ENCODE assay signal across 7 cellular contexts in the genomic region with DNA sequence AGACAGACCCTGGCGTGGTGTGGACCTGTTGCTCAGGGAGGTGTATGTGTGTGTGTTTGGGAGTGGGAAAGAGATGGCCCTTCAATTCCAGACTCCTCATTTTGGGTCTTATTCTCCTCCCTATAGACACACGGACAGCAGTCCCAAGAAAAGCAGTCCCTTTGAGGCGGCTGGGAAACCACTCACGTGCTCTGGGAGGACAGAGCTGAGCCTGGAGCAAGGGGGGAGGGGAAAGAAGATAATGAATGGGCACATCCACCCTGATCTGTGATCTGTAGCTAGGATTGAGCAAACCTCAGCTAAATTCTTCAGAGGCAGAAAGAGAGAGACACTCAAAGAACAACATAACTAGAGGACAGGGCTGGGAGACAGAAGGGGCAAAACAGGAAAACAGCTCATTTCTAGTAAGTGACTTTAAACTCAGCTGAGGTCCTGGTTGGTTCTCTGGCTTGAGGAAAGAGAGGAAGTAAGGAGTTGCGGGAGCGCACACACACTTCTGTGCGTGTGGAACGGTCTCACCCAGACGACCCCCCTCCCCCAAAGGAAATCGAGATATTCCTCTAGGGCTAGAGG. TPM values are rescaled to one million over a fixed set of nuclear protein-coding genes. Genes with fewer than 3 reads are reported as not detected.
DNase-seq lines count a peak whose midpoint lies in the region; ATAC-seq, FAIRE-seq and TF ChIP-seq lines count a peak whose summit lies in the region.

No MANE protein-coding gene starts in this region.

- H2BK12ac ChIP-seq in H9 (ENCODE audit: insufficient read length, low read depth, low read length), result no peak overlapping the region

- DNase-seq in H9 (no peak), RKO (ENCODE audit: low spot score) (peak; percentile 48), endothelial cell of umbilical vein (ENCODE audit: low read depth, low spot score) (peak; percentile 73), neural progenitor cell (ENCODE audit: low spot score) (peak; percentile 41)
- no peak for DNase-seq in activated effector memory CD4-positive, alpha-beta T cell treated with Interleukin-2 at 50 U/mL for 16 hours
- DNase-seq in stimulated activated CD4-positive, alpha-beta T cell treated with anti-CD3 and anti-CD28 coated beads, Interleukin-4, amount 100 ng/mL, for 24 hours, result no peak

- POLR2A ChIA-PET in endothelial cell of umbilical vein (lab: Charles Lee), result interaction anchor here (0.8 kb wide), 1 partner anchor 27 kb away, joined by 4 read pairs; the partner anchor contains the start of gene KCNH4

- H3K9ac ChIP-seq in H9 (ENCODE audit: extremely low read depth, insufficient read length, low read length) (peak overlapping the region; percentile 83), endothelial cell of umbilical vein (replicated peaks; ENCODE audit: extremely low read depth, insufficient read depth, low read length) (peak overlapping the region; percentile 93), neural progenitor cell (peak overlapping the region; percentile 93)

- H2BK15ac ChIP-seq in H9 (ENCODE audit: low read depth, low read length), result no peak overlapping the region

- H4K91ac ChIP-seq in H9 (ENCODE audit: insufficient read length, low read depth, low read length), result no peak overlapping the region

- no peak for TF ChIP-seq POLR2A in endothelial cell of umbilical vein (IDR thresholded peaks at IDR 0.05; ENCODE audit: low read depth, low read length)

- no peak overlapping the region for H3K4ac ChIP-seq in H9 (ENCODE audit: low read depth, low read length)

- no peak overlapping the region for H3T11ph ChIP-seq in H9 (ENCODE audit: low read length)

- no peak overlapping the region for H3K18ac ChIP-seq in H9 (ENCODE audit: insufficient read length, low read depth, low read length)

- H3K79me2 ChIP-seq in H9 (ENCODE audit: insufficient read depth, low read length) (peaks cover 17% of the 10 kb centered on the region; the same call in 1 of the 2 replicates), endothelial cell of umbilical vein (ENCODE audit: control insufficient read depth, insufficient read depth, low read length) (peaks cover 55% of the 10 kb centered on the region), neural progenitor cell (ENCODE audit: low read depth) (peaks cover 56% of the 10 kb centered on the region)

- H3K23ac ChIP-seq in H9 (ENCODE audit: insufficient read length, low read depth, low read length), result no peak overlapping the region

- H3K27me3 Mint-ChIP-seq in H9 (ENCODE audit: low read depth) (no peaks in the 10 kb centered on the region), neural progenitor cell (ENCODE audit: insufficient read depth, low read depth) (peaks cover 4% of the 10 kb centered on the region)

- H3K4me3 ChIP-seq in endothelial cell of umbilical vein (replicated peaks in 1 of 3; ENCODE audit: insufficient read depth in 1 of 3, low read depth in 1 of 3, low read length in 3 of 3) (peak overlapping the region; percentile 73 to 100 (median 90)), neural progenitor cell (peak overlapping the region; percentile 94)

- no peak for ATAC-seq in HG03439 (IDR thresholded peaks at IDR 0.05; ENCODE audit: unreplicated experiment)

- no peak overlapping the region for H2BK120ac ChIP-seq in H9 (ENCODE audit: low read depth, low read length, poor library complexity, severe bottlenecking)

- dilution Hi-C loops in endothelial cell of umbilical vein (cut with MboI; ENCODE audit: extremely low pct_ligation_motif_present, low sequenced_read_pairs), result no loop called here

- no peak overlapping the region for H3K56ac ChIP-seq in H9 (ENCODE audit: insufficient read length, low read depth, low read length)

- H3K79me1 ChIP-seq in H9 (ENCODE audit: insufficient read depth, low read depth, low read length, poor library complexity, severe bottlenecking), result peaks cover 2% of the 10 kb centered on the region

- H3K27ac Mint-ChIP-seq in H9, result peak overlapping the region; percentile 17 to 73 (median 62); a peak in 6 of 7 replicates
- peak overlapping the region; percentile 78 for H3K27ac Mint-ChIP-seq in neural progenitor cell

- peak overlapping the region; percentile 97 for H3K4me2 ChIP-seq in H9 (ENCODE audit: insufficient read depth, insufficient read length, low read length)
- peak overlapping the region; percentile 76 for H3K4me2 ChIP-seq in endothelial cell of umbilical vein (ENCODE audit: insufficient read depth, low read length)
- peak overlapping the region; percentile 93 for H3K4me2 ChIP-seq in neural progenitor cell

- H3K4me1 ChIP-seq in H9 (ENCODE audit: insufficient read depth, low read length) (no peaks in the 10 kb centered on the region; the same call in 1 of the 2 replicates), endothelial cell of umbilical vein (ENCODE audit: control insufficient read depth, extremely low read depth, insufficient read depth, low read length) (peaks cover 13% of the 10 kb centered on the region), neural progenitor cell (peaks cover 5% of the 10 kb centered on the region)

- no peak overlapping the region for H2BK5ac ChIP-seq in H9 (ENCODE audit: insufficient read length, low read length)

- H3K27me3 ChIP-seq in H9 (ENCODE audit: insufficient read depth, low read length), result no peaks in the 10 kb centered on the region
- no peaks in the 10 kb centered on the region for H3K27me3 ChIP-seq in endothelial cell of umbilical vein (ENCODE audit: control insufficient read depth in 2 of 2, insufficient read depth in 2 of 2, low read length in 2 of 2)
- no peaks in the 10 kb centered on the region for H3K27me3 ChIP-seq in neural progenitor cell

- H3K4me3 Mint-ChIP-seq in H9 (peak overlapping the region; percentile 86 to 89), neural progenitor cell (peak overlapping the region; percentile 93)

- peaks cover 12% of the 10 kb centered on the region for H3F3A ChIP-seq in neural progenitor cell (ENCODE audit: low read depth)

- no peaks in the 10 kb centered on the region for H3K9me3 Mint-ChIP-seq in H9
- no peaks in the 10 kb centered on the region for H3K9me3 Mint-ChIP-seq in neural progenitor cell

- no peak overlapping the region for H3K14ac ChIP-seq in H9 (ENCODE audit: insufficient read depth, low read length)

- peaks cover 28 to 32% of the 10 kb centered on the region in 2 experiments for H3K4me1 Mint-ChIP-seq in H9
- H3K4me1 Mint-ChIP-seq in neural progenitor cell, result peaks cover 32% of the 10 kb centered on the region

- H2AFZ ChIP-seq in H9 (ENCODE audit: low read length) (no peak overlapping the region), endothelial cell of umbilical vein (ENCODE audit: low read depth, low read length) (no peak overlapping the region), neural progenitor cell (replicated peaks) (no peak overlapping the region)

- peaks cover 0 to 7% of the 10 kb centered on the region in 2 experiments for H3K36me3 ChIP-seq in endothelial cell of umbilical vein (ENCODE audit: control insufficient read depth in 2 of 2, extremely low read depth in 1 of 2, insufficient read depth in 2 of 2, low read length in 2 of 2)
- H3K36me3 ChIP-seq in neural progenitor cell, result no peaks in the 10 kb centered on the region

- H3K23me2 ChIP-seq in H9 (ENCODE audit: insufficient read length, low read depth, low read length, poor library complexity, severe bottlenecking), result peaks cover 15% of the 10 kb centered on the region

- H3K36me3 Mint-ChIP-seq in H9 (ENCODE audit: insufficient read depth in 1 of 3, low read depth in 3 of 3) (peaks cover 0 to 6% (median 0%) of the 10 kb centered on the region in 3 experiments; a peak in 2 of 7 replicates), neural progenitor cell (no peaks in the 10 kb centered on the region)

- CTCF ChIA-PET in endothelial cell of umbilical vein (lab: Charles Lee), result interaction anchor here (0.7 to 2.1 kb wide), 9 partner anchors 8 to 86 kb away, joined by 3 to 13 read pairs (median 5); no protein-coding TSS in a partner anchor

- no CpG with 5 or more reads among the region's 10 CpGs for WGBS in H9 (ENCODE audit: extremely low coverage, insufficient read length, low lambda C conversion rate)

- TSS peak; percentile 39 for BruUV-seq in endothelial cell of umbilical vein (replicated peaks; lab: Mats Ljungman, UMichigan)

- H4K8ac ChIP-seq in H9 (replicated peaks; ENCODE audit: insufficient read length, low read depth, low read length), result no peak overlapping the region

- H4K20me1 ChIP-seq in H9 (ENCODE audit: control insufficient read depth, insufficient read depth, insufficient read length) (no peaks in the 10 kb centered on the region), endothelial cell of umbilical vein (replicated peaks; ENCODE audit: control insufficient read depth, extremely low read depth, insufficient read depth, low read length) (peaks cover 4% of the 10 kb centered on the region), neural progenitor cell (ENCODE audit: low read depth) (peaks cover 35% of the 10 kb centered on the region)

- peak; percentile 88 for FAIRE-seq in endothelial cell of umbilical vein (lab: Jason Lieb, UNC)

- TF ChIP-seq CTCF in H9 (conservative IDR thresholded peaks at IDR 0.05) (no peak), endothelial cell of umbilical vein (IDR thresholded peaks at IDR 0.05; ENCODE audit: extremely low read depth in 1 of 2, insufficient read depth in 1 of 2, low read depth in 1 of 2, low read length in 2 of 2) (no peak), neural progenitor cell (IDR thresholded peaks at IDR 0.05) (no peak)

- H3K9me3 ChIP-seq in H9 (ENCODE audit: control insufficient read depth, low read depth, low read length), result no peaks in the 10 kb centered on the region
- no peaks in the 10 kb centered on the region for H3K9me3 ChIP-seq in endothelial cell of umbilical vein (replicated peaks; ENCODE audit: control insufficient read depth, insufficient read depth, low read length)
- H3K9me3 ChIP-seq in neural progenitor cell (ENCODE audit: low read depth), result no peaks in the 10 kb centered on the region

- no peaks in the 10 kb centered on the region for H3K9me1 ChIP-seq in endothelial cell of umbilical vein (replicated peaks; ENCODE audit: control insufficient read depth, extremely low read depth, insufficient read depth, low read length)

- no peak overlapping the region for H4K5ac ChIP-seq in H9 (ENCODE audit: insufficient read length, low read depth, low read length)

- intact Hi-C loops in endothelial cell of umbilical vein (cut with micrococcal nuclease), result loop anchor here (1.0 kb wide), 1 partner anchor 22 kb away; no protein-coding TSS in a partner anchor

- no peak overlapping the region for H2AK5ac ChIP-seq in H9 (ENCODE audit: insufficient read length, low read length)

- no peak overlapping the region for H3K27ac ChIP-seq in H9 (ENCODE audit: insufficient read length, low read depth, low read length)
- H3K27ac ChIP-seq in endothelial cell of umbilical vein (ENCODE audit: insufficient read depth, low read depth, low read length), result peak overlapping the region; percentile 75
- no peak overlapping the region for H3K27ac ChIP-seq in neural progenitor cell

- H2BK20ac ChIP-seq in H9 (ENCODE audit: low read depth, low read length, poor library complexity, severe bottlenecking), result no peak overlapping the region

RNA-seq across cellular contexts. Expression of gene RAB5C, which starts 0.8 kb away (rescaled TPM):
- total RNA-seq in H9 (2021) (73.8 and 75.7 TPM in 2 replicates), endothelial cell of umbilical vein (188 and 210 TPM in 2 replicates), neural progenitor cell (ENCODE audit: low replicate concordance) (33.5 and 48.9 TPM in 2 replicates)
- 357 and 408 TPM in 2 replicates for polyA plus RNA-seq in endothelial cell of umbilical vein
- polyA plus RNA-seq in endothelial cell of umbilical vein (2011; cell fraction: cytosol; rRNA removed), result 260 and 267 TPM in 2 replicates
- polyA plus RNA-seq in endothelial cell of umbilical vein (2011; cell fraction: nucleus; rRNA removed), result 122 and 127 TPM in 2 replicates
- polyA plus RNA-seq in endothelial cell of umbilical vein (2012), result 192 and 244 TPM in 2 replicates
- polyA minus RNA-seq in endothelial cell of umbilical vein, result 108 and 117 TPM in 2 replicates
- polyA minus RNA-seq in endothelial cell of umbilical vein (2011; cell fraction: cytosol; rRNA and poly(A)+ RNA removed), result 37.0 TPM
- 29.8 and 30.2 TPM in 2 replicates for polyA minus RNA-seq in endothelial cell of umbilical vein (2011; cell fraction: nucleus; rRNA and poly(A)+ RNA removed)

RNA-seq across cellular contexts. Expression of gene KCNH4, which starts 26.9 kb away (rescaled TPM):
- total RNA-seq in H9 (2021) (0.13 TPM in 1 of 2 replicates, not detected in the other), endothelial cell of umbilical vein (0.11 TPM in 1 of 2 replicates, not detected in the other), neural progenitor cell (ENCODE audit: low replicate concordance) (not detected in 2 replicates)
- polyA plus RNA-seq in endothelial cell of umbilical vein, result 0.06 and 0.11 TPM in 2 replicates
- polyA plus RNA-seq in endothelial cell of umbilical vein (2011; cell fraction: cytosol; rRNA removed), result 0.01 TPM in 1 of 2 replicates, not detected in the other
- polyA plus RNA-seq in endothelial cell of umbilical vein (2011; cell fraction: nucleus; rRNA removed), result 0.04 TPM in 1 of 2 replicates, not detected in the other
- 0.07 TPM in 1 of 2 replicates, not detected in the other for polyA plus RNA-seq in endothelial cell of umbilical vein (2012)
- polyA minus RNA-seq in endothelial cell of umbilical vein, result 0.07 and 0.42 TPM in 2 replicates
- polyA minus RNA-seq in endothelial cell of umbilical vein (2011; cell fraction: cytosol; rRNA and poly(A)+ RNA removed), result not detected
- not detected in 2 replicates for polyA minus RNA-seq in endothelial cell of umbilical vein (2011; cell fraction: nucleus; rRNA and poly(A)+ RNA removed)

RNA-seq across cellular contexts. Expression of gene HCRT, which starts 31.2 kb away (rescaled TPM):
- total RNA-seq in H9 (2021), result not detected in 2 replicates
- total RNA-seq in endothelial cell of umbilical vein, result not detected in 2 replicates
- polyA plus RNA-seq in endothelial cell of umbilical vein, result not detected in 2 replicates
- not detected in 2 replicates for polyA plus RNA-seq in endothelial cell of umbilical vein (2011; cell fraction: cytosol; rRNA removed)
- not detected in 2 replicates for polyA plus RNA-seq in endothelial cell of umbilical vein (2011; cell fraction: nucleus; rRNA removed)
- not detected in 2 replicates for polyA plus RNA-seq in endothelial cell of umbilical vein (2012)
- polyA minus RNA-seq in endothelial cell of umbilical vein, result not detected in 2 replicates
- polyA minus RNA-seq in endothelial cell of umbilical vein (2011; cell fraction: cytosol; rRNA and poly(A)+ RNA removed), result not detected
- not detected in 2 replicates for polyA minus RNA-seq in endothelial cell of umbilical vein (2011; cell fraction: nucleus; rRNA and poly(A)+ RNA removed)
- not detected in 2 replicates for total RNA-seq in neural progenitor cell (ENCODE audit: low replicate concordance)

RNA-seq across cellular contexts. Expression of gene HSPB9, which starts 31.4 kb away (rescaled TPM):
- total RNA-seq in H9 (2021) (0.15 and 0.18 TPM in 2 replicates), endothelial cell of umbilical vein (not detected in 2 replicates), neural progenitor cell (ENCODE audit: low replicate concordance) (0.12 and 0.65 TPM in 2 replicates)
- 0.03 TPM in 1 of 2 replicates, not detected in the other for polyA plus RNA-seq in endothelial cell of umbilical vein
- not detected in 2 replicates for polyA plus RNA-seq in endothelial cell of umbilical vein (2011; cell fraction: cytosol; rRNA removed)
- polyA plus RNA-seq in endothelial cell of umbilical vein (2011; cell fraction: nucleus; rRNA removed), result 0.07 TPM in 1 of 2 replicates, not detected in the other
- polyA plus RNA-seq in endothelial cell of umbilical vein (2012), result 0.25 TPM in 1 of 2 replicates, not detected in the other
- not detected in 2 replicates for polyA minus RNA-seq in endothelial cell of umbilical vein
- not detected for polyA minus RNA-seq in endothelial cell of umbilical vein (2011; cell fraction: cytosol; rRNA and poly(A)+ RNA removed)
- polyA minus RNA-seq in endothelial cell of umbilical vein (2011; cell fraction: nucleus; rRNA and poly(A)+ RNA removed), result not detected in 2 replicates

RNA-seq across cellular contexts. Expression of gene KAT2A, which starts 32.8 kb away (rescaled TPM):
- total RNA-seq in H9 (2021) (39.1 and 43.5 TPM in 2 replicates), endothelial cell of umbilical vein (31.3 and 33.4 TPM in 2 replicates), neural progenitor cell (ENCODE audit: low replicate concordance) (18.4 and 34.2 TPM in 2 replicates)
- 32.4 and 32.9 TPM in 2 replicates for polyA plus RNA-seq in endothelial cell of umbilical vein
- polyA plus RNA-seq in endothelial cell of umbilical vein (2011; cell fraction: cytosol; rRNA removed), result 13.4 and 16.9 TPM in 2 replicates
- polyA plus RNA-seq in endothelial cell of umbilical vein (2011; cell fraction: nucleus; rRNA removed), result 233 and 264 TPM in 2 replicates
- polyA plus RNA-seq in endothelial cell of umbilical vein (2012), result 26.0 and 35.4 TPM in 2 replicates
- 16.1 and 22.3 TPM in 2 replicates for polyA minus RNA-seq in endothelial cell of umbilical vein
- polyA minus RNA-seq in endothelial cell of umbilical vein (2011; cell fraction: cytosol; rRNA and poly(A)+ RNA removed), result 27.3 TPM
- polyA minus RNA-seq in endothelial cell of umbilical vein (2011; cell fraction: nucleus; rRNA and poly(A)+ RNA removed), result 22.6 TPM in 2 replicates

Comparison
In these comparisons a context has a peak if more than half of its experiments do, and no peak if none do; other contexts are left out.
1. DNase-seq: peak in RKO (single experiment), endothelial cell of umbilical vein (single experiment) and neural progenitor cell (single experiment); none in H9 (single experiment), activated effector memory CD4-positive, alpha-beta T cell treated with Interleukin-2 at 50 U/mL for 16 hours (single experiment) and stimulated activated CD4-positive, alpha-beta T cell treated with anti-CD3 and anti-CD28 coated beads, Interleukin-4, amount 100 ng/mL, for 24 hours (single experiment).
2. Peak in every context shown above with its lines, with median percentiles within 50 percentile points of each other: H3K4me2 ChIP-seq and H3K9ac ChIP-seq.